Comparison of ENCODE assay signal across 8 cellular contexts in the genomic region with DNA sequence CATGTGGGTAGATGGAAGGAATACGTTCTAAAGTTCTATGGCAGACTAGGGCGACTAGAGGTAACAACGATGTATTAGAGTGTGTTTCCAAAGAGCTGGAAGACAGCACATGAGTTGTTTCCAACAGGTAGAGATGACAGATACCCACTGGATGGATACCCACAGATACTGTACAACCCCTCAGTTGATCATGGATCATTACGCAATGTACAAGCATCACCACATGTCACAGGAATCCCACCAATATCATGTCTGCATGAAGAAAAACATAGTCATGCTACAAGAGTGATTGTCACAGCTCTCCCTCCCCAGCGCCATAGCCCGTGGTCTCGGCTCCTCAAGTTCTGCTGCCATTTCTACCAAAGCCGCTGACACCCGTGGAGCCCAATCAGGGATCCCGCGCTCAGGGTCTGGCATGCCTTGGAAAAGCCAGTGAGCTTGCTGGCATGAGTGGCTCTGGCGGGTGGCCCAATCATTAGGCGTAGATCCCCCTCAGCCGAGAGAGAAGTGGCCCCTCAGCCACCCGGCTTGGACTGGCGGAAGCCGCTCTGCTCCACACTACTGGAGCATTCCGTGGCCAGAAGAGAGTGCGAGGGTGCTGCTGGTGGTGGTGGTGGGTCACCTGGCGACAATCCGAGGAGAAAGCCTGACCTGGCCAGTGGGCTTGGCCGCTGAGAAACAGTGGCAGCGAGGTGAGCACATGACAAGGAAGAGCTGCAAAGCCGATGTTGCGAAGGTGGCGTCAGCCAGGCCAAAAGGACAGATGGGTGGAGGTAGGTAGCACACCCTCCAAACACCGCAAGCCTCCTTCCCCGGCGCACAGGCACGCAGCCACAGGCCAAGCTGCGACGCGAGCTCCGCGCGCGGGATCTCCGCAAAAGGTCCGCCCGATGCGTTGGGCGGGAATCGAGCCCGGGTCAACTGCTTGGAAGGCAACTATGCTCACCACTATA.
A peak's percentile ranks its signal among the peaks of the same experiment; 100 is the strongest.
DNase-seq lines count a peak whose midpoint lies in the region; ATAC-seq and TF ChIP-seq lines count a peak whose summit lies in the region.

No MANE protein-coding gene starts in this region.

- H3K9me3 ChIP-seq in Peyer's patch (no peaks in the 10 kb centered on the region), duodenal mucosa (ENCODE audit: control insufficient read depth in 1 of 2, low read length in 2 of 2) (no peaks in the 10 kb centered on the region)

- ATAC-seq in left lobe of liver (no peak), HG03025 (IDR thresholded peaks at IDR 0.05; ENCODE audit: low FRiP score, unreplicated experiment) (no peak)

- TF ChIP-seq CTCF in Peyer's patch (IDR thresholded peaks at IDR 0.05) (no peak), neural crest cell (conservative IDR thresholded peaks at IDR 0.05) (no peak)

- no peak for TF ChIP-seq POLR2A in Peyer's patch (IDR thresholded peaks at IDR 0.05)

- H3K27ac Mint-ChIP-seq in neural crest cell (ENCODE audit: unreplicated experiment), result no peak overlapping the region

- H3K36me3 Mint-ChIP-seq in neural crest cell (ENCODE audit: low read depth), result peaks cover 5% of the 10 kb centered on the region

- peak overlapping the region; percentile 44; the same call in 1 of the 2 replicates for H3K4me3 ChIP-seq in GM08714 (ENCODE audit: low read length)
- H3K4me3 ChIP-seq in Peyer's patch, result peak overlapping the region in 3 of 4 donors; percentile 67 to 75 (median 69)
- peak overlapping the region; percentile 36 to 62 for H3K4me3 ChIP-seq in duodenal mucosa (ENCODE audit: low read depth in 1 of 2, low read length in 2 of 2)

- peak overlapping the region; percentile 77 for H3K4me3 Mint-ChIP-seq in neural crest cell

- H3K36me3 ChIP-seq in Peyer's patch, result no peaks in the 10 kb centered on the region
- no peaks in the 10 kb centered on the region for H3K36me3 ChIP-seq in duodenal mucosa (ENCODE audit: control insufficient read depth in 1 of 2, insufficient read depth in 2 of 2, low read length in 2 of 2)

- H3K9ac ChIP-seq in duodenal mucosa (ENCODE audit: low read depth in 1 of 2, low read length in 2 of 2), result peak overlapping the region in 1 of 2 donors; percentile 4

- DNase-seq in Peyer's patch, result peak in 2 of 3 donors; percentile 52 to 55
- peak; percentile 28 for DNase-seq in neural crest cell (ENCODE audit: low read depth, low spot score)
- DNase-seq in NCI-H128 (lab: John Stamatoyannopoulos, UW; ENCODE audit: unreplicated experiment), result no peak
- DNase-seq in left lobe of liver (ENCODE audit: low spot score), result no peak
- DNase-seq in GOT3 (lab: John Stamatoyannopoulos, UW), result no peak

- H3K4me1 Mint-ChIP-seq in neural crest cell, result peaks cover 9% of the 10 kb centered on the region

- no peak overlapping the region for H3K27ac ChIP-seq in Peyer's patch
- H3K27ac ChIP-seq in duodenal mucosa (ENCODE audit: low read depth, low read length), result no peak overlapping the region

- peaks cover 0 to 6% (median 3%) of the 10 kb centered on the region in 4 donors for H3K4me1 ChIP-seq in Peyer's patch
- peaks cover 0 to 7% of the 10 kb centered on the region in 2 donors for H3K4me1 ChIP-seq in duodenal mucosa (ENCODE audit: control insufficient read depth in 1 of 2, insufficient read depth in 2 of 2, low read length in 2 of 2)

- peaks cover 66% of the 10 kb centered on the region for H3K27me3 Mint-ChIP-seq in neural crest cell (ENCODE audit: low read depth)

- H3K9me3 Mint-ChIP-seq in neural crest cell, result no peaks in the 10 kb centered on the region

- H3K27me3 ChIP-seq in Peyer's patch (peaks cover 0 to 9% of the 10 kb centered on the region in 2 donors), duodenal mucosa (ENCODE audit: control insufficient read depth in 1 of 2, insufficient read depth in 2 of 2, low read length in 2 of 2) (peaks cover 18 to 20% of the 10 kb centered on the region in 2 donors)

Comparison
In these comparisons a context has a peak if more than half of its experiments do, and no peak if none do; other contexts are left out.
1. DNase-seq: peak in Peyer's patch (2 of 3) and neural crest cell (single experiment); none in NCI-H128 (single experiment), left lobe of liver (single experiment) and GOT3 (single experiment).
2. Peak in every context shown above with its lines, with median percentiles within 50 percentile points of each other: H3K4me3 ChIP-seq.